Comparison of ENCODE assay signal across 8 cellular contexts in the genomic region with DNA sequence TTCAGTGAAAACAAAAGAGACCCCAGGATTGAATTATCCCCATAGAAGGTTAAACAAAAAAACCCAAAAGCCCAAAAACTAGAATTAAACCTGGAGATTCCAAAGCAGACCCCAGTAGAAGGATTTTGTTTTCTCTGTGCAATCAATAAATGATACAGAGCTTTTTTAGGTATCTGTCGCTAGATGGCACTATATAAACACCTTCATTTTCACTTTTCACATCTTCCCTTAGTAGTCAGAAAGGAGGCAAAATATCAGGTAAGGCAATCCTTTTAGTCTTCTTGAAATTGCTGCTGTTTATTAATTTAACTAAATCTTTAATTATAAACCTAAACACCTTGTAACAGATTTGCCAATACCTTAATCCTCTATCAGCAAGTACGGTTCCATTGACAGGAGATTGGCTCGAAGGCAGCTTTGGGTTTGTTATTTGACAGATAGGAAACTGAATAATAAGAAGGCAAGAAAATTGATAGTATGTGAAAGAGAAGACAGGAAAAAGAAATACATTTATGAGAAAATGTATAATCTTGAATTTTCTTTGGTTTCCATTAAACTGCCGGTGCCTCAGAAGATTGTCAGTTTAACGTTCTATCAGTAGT. TPM values are rescaled to one million over a fixed set of nuclear protein-coding genes. Genes with fewer than 3 reads are reported as not detected.
A peak's percentile ranks its signal among the peaks of the same experiment; 100 is the strongest.
DNase-seq lines count a peak whose midpoint lies in the region; ATAC-seq, FAIRE-seq and TF ChIP-seq lines count a peak whose summit lies in the region.

No MANE protein-coding gene starts in this region.

- WGBS in pancreas, 2 donors, result 53 to 59% methylated on average over 5 of the region's 5 CpGs

- no peak overlapping the region for H3K4me2 ChIP-seq in PC-9

- intact Hi-C loops in PC-9 (cut with micrococcal nuclease; ENCODE audit: unreplicated experiment) (loop anchor here (1.0 to 2.0 kb wide), 4 partner anchors 92 to 784 kb away; partner anchors contain the start of gene TPBG), pancreas (cut with DNase I) (loop anchor here in 1 of 3 donors (5.0 kb wide), 1 partner anchor 781 kb away; no protein-coding TSS in a partner anchor)

- no peaks in the 10 kb centered on the region for H3K79me2 ChIP-seq in PC-9 (ENCODE audit: low read depth)

- peak; percentile 71 for TF ChIP-seq CTCF in C4-2B (conservative IDR thresholded peaks at IDR 0.05)
- peak; percentile 74 for TF ChIP-seq CTCF in PC-9 (conservative IDR thresholded peaks at IDR 0.05)
- TF ChIP-seq CTCF in epithelial cell of esophagus (IDR thresholded peaks at IDR 0.05; ENCODE audit: insufficient read depth, low read depth, low read length, missing control alignments), result peak; percentile 46
- TF ChIP-seq CTCF in pancreas (IDR thresholded peaks at IDR 0.05), result peak in 3 of 4 donors; percentile 35 to 46 (median 42)

- no peaks in the 10 kb centered on the region for H3F3A ChIP-seq in PC-9 (ENCODE audit: insufficient read depth, low read depth)

- POLR2A ChIA-PET in PC-9 (lab: Charles Lee; ENCODE audit: unreplicated experiment), result interaction anchor here (0.5 kb wide), 1 partner anchor 127 kb away, joined by 4 read pairs; no protein-coding TSS in a partner anchor

- H2AFZ ChIP-seq in PC-9, result no peak overlapping the region

- no peaks in the 10 kb centered on the region for H3K27me3 ChIP-seq in PC-9 (ENCODE audit: insufficient read depth, low read depth)
- H3K27me3 ChIP-seq in pancreas, result no peaks in the 10 kb centered on the region

- DNase-seq in PC-9 (peak in 1 of 2 experiments; percentile 35), epithelial cell of esophagus (ENCODE audit: low read depth) (peak; percentile 59), pancreas (no peak), activated T-cell treated with anti-CD3 and anti-CD28 coated beads for 4 hours (no peak)
- DNase-seq in stimulated activated CD4-positive, alpha-beta T cell treated with anti-CD3 and anti-CD28 coated beads, Interleukin-4, amount 100 ng/mL, for 24 hours, result no peak

- H3K4me3 ChIP-seq in PC-9 (no peak overlapping the region), epithelial cell of esophagus (ENCODE audit: low read length) (no peak overlapping the region), pancreas (no peak overlapping the region)

- H3K4me1 ChIP-seq in PC-9 (replicated peaks; ENCODE audit: insufficient read depth) (no peaks in the 10 kb centered on the region), pancreas (no peaks in the 10 kb centered on the region)

- H3K36me3 ChIP-seq in PC-9 (ENCODE audit: low read depth) (no peaks in the 10 kb centered on the region), pancreas (no peaks in the 10 kb centered on the region)

- H3K27ac ChIP-seq in C4-2B (no peak overlapping the region), PC-9 (no peak overlapping the region), pancreas (no peak overlapping the region)

- no peaks in the 10 kb centered on the region for H3K9me2 ChIP-seq in PC-9 (ENCODE audit: insufficient read depth)

- ATAC-seq in GM18519 (IDR thresholded peaks at IDR 0.05; ENCODE audit: low FRiP score, unreplicated experiment) (peak; percentile 58), HG03520 (IDR thresholded peaks at IDR 0.05; ENCODE audit: unreplicated experiment) (peak; percentile 61), pancreas (peak; percentile 43 to 81 (median 70))

- CTCF ChIA-PET in PC-9 (lab: Charles Lee), result interaction anchor here (0.5 to 0.9 kb wide), 7 partner anchors 9 to 468 kb away, joined by 3 to 6 read pairs (median 3); no protein-coding TSS in a partner anchor

- no peaks in the 10 kb centered on the region for H4K20me1 ChIP-seq in PC-9 (ENCODE audit: insufficient read depth)

- no TSS peak for BruUV-seq in PC-9 (replicated peaks; lab: Mats Ljungman, UMichigan)

- H3K9me3 ChIP-seq in PC-9 (ENCODE audit: insufficient read depth, low read depth) (no peaks in the 10 kb centered on the region), pancreas (no peaks in the 10 kb centered on the region)

- peak; percentile 87 for FAIRE-seq in pancreas (lab: Jason Lieb, UNC)

RNA-seq across cellular contexts. Expression of gene IBTK, which starts 23.3 kb away (rescaled TPM):
- total RNA-seq in PC-9 (2021) (23.1 and 25.9 TPM in 2 replicates), pancreas (10 to 100 TPM; 14.3 to 22.7 (median 20.6) TPM)
- polyA plus RNA-seq in pancreas, result 10 to 100 TPM; 12.9 to 20.8 TPM
